ENCODE assay signal across 36 cellular contexts in genomic region chr16:83998091-83998490, GRCh38. TPM values are rescaled to one million over a fixed set of nuclear protein-coding genes. Genes with fewer than 3 reads are reported as not detected.
"Had no signal": no experiment of that assay in that cellular context is flagged by ENCODE, and none has a peak within 500 bp of the region (broad histone marks: within the 10 kb centered on the region; RNA-seq: fewer than 3 reads in every experiment).

No MANE protein-coding gene starts in this region.

- DNase-seq: cerebellar nuclear complex; colonic mucosa; cortex of kidney; effector CD8-positive, alpha-beta T cell; effector memory CD8-positive, alpha-beta T cell; endodermal cell; erythroblast; esophagus squamous epithelium; foreskin fibroblast; foreskin melanocyte; gastrocnemius medialis; glutamatergic neuron; head of caudate nucleus; heart right ventricle; hippocampal formation; immature natural killer cell; islet precursor cell; kidney; kidney glomerular epithelial cell; left colon; left ventricle myocardium inferior; lower lobe of right lung; mesenchymal stem cell had no signal

- H3K4me3 Mint-ChIP-seq: dendritic cell treated with granulocyte-macrophage colony-stimulating factor and Interleukin-4, amounts not matched to agents 40 ng/mL and 50 ng/mL, for 4 days; effector memory CD8-positive, alpha-beta T cell; endodermal cell; immature natural killer cell; mesothelial cell of epicardium had no signal

- H3K9me3 Mint-ChIP-seq: dendritic cell treated with granulocyte-macrophage colony-stimulating factor and Interleukin-4, amounts not matched to agents 40 ng/mL and 50 ng/mL, for 4 days; effector memory CD8-positive, alpha-beta T cell; endodermal cell; immature natural killer cell; mesothelial cell of epicardium had no signal

- H3K36me3 Mint-ChIP-seq: immature natural killer cell, mesothelial cell of epicardium had no signal

- H3K36me3 ChIP-seq: colonic mucosa, esophagus squamous epithelium, gastrocnemius medialis, heart right ventricle, left ventricle myocardium inferior, lower lobe of right lung had no signal

- H3K4me3 ChIP-seq: colonic mucosa, esophagus squamous epithelium, gastrocnemius medialis, heart right ventricle, left ventricle myocardium inferior, lower lobe of right lung had no signal

- H3K9me3 ChIP-seq: colonic mucosa, esophagus squamous epithelium, gastrocnemius medialis, heart right ventricle, left ventricle myocardium inferior, lower lobe of right lung had no signal

- H3K27ac ChIP-seq: colonic mucosa, epithelial cell of prostate, esophagus squamous epithelium, gastrocnemius medialis, heart right ventricle, left ventricle myocardium inferior, lower lobe of right lung had no signal

- H3K4me1 ChIP-seq: colonic mucosa had no signal

- H3K27ac Mint-ChIP-seq: dendritic cell treated with granulocyte-macrophage colony-stimulating factor and Interleukin-4, amounts not matched to agents 40 ng/mL and 50 ng/mL, for 4 days; effector memory CD8-positive, alpha-beta T cell; endodermal cell; immature natural killer cell; mesothelial cell of epicardium had no signal

- ATAC-seq: effector memory CD8-positive, alpha-beta T cell; esophagus mucosa; gastrocnemius medialis; heart right ventricle; left colon; left lobe of liver; lower lobe of right lung had no signal

- H3K4me1 Mint-ChIP-seq: endodermal cell, immature natural killer cell had no signal

RNA-seq across cellular contexts. Expression of gene NECAB2, which starts 30.0 kb away (rescaled TPM):
- total RNA-seq: dermis microvascular lymphatic vessel endothelial cell, esophagus mucosa, esophagus squamous epithelium, gastrocnemius medialis, glomerular endothelial cell, lower leg skin, lung microvascular endothelial cell, mononuclear cell had no signal
- polyA plus RNA-seq: immature natural killer cell had no signal

RNA-seq across cellular contexts. Expression of gene SLC38A8, which starts 44.5 kb away (rescaled TPM):
- total RNA-seq: chondrocyte, colonic mucosa, dermis microvascular lymphatic vessel endothelial cell, endodermal cell, esophagus mucosa, esophagus squamous epithelium, gastrocnemius medialis, glomerular endothelial cell, kidney, left colon, left lobe of liver, left ventricle myocardium inferior, lower leg skin, lower lobe of right lung, lung microvascular endothelial cell, mesenteric fat pad, mesothelial cell of epicardium, mononuclear cell, mucosa of gallbladder had no signal
- polyA plus RNA-seq: immature natural killer cell had no signal
